In the genomic region with DNA sequence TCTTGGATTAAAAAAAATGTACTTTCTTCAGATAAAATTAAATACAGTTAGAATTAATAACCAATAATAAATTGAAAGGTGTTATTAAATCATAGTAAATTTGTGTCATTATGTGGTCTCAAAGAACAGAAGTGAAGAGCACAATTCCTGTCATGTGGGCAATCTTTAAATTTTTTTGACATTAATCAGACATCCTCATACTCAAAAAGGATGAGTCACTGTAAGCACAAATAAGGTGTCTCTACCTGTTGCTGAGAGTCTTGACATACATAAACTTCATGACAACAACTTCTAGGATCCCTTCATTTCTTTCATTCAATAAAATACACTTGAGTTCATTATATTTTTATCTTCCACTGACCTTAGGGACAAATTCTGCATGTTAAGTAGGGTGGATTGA, we compare ENCODE assay signal across 19 cellular contexts.
"Had no signal": no experiment of that assay in that cellular context is flagged by ENCODE, and none has a peak within 500 bp of the region (broad histone marks: within the 10 kb centered on the region; RNA-seq: fewer than 3 reads in every experiment).

No MANE protein-coding gene starts in this region.

- H3K36me3 ChIP-seq: brain microvascular endothelial cell, gastrocnemius medialis, left lung, ovary, spleen, stomach, upper lobe of left lung had no signal

- H3K4me3 ChIP-seq: gastrocnemius medialis, left lung, mucosa of descending colon, ovary, spleen, stomach, testis, upper lobe of left lung had no signal

- ATAC-seq: gastrocnemius medialis; left lung; mucosa of descending colon; naive thymus-derived CD4-positive, alpha-beta T cell; sciatic nerve had no signal

- H3K9me3 ChIP-seq: gastrocnemius medialis, left lung, mucosa of descending colon, ovary, spleen, stomach, testis, upper lobe of left lung had no signal

- DNase-seq: activated CD4-positive, alpha-beta T cell treated with anti-CD3 and anti-CD28 coated beads, Interleukin-2, amount 50 U/mL, for 4 hours; activated CD4-positive, CD25-positive, alpha-beta regulatory T cell treated with anti-CD3 and anti-CD28 coated beads, Interleukin-2, amount 50 U/mL, for 72 hours; activated naive CD4-positive, alpha-beta T cell; activated naive CD8-positive, alpha-beta T cell treated with anti-CD3 and anti-CD28 coated beads, Interleukin-2, amount 10 ng/mL, durations not matched to agents 7 days and 5 days; activated T-cell treated with anti-CD3 and anti-CD28 coated beads for 4 hours; brain microvascular endothelial cell; cerebellar nuclear complex; effector memory CD4-positive, alpha-beta T cell; gastrocnemius medialis; left lung; mucosa of descending colon; naive thymus-derived CD4-positive, alpha-beta T cell; ovary; spleen; stimulated activated CD4-positive, alpha-beta T cell treated with anti-CD3 and anti-CD28 coated beads, Interleukin-1b, Interleukin-23, amount 100 ng/mL, for 48 hours; stomach; testis; upper lobe of left lung had no signal

- H3K27me3 ChIP-seq: brain microvascular endothelial cell, gastrocnemius medialis, left lung, ovary, stomach, testis, upper lobe of left lung had no signal

- H3K4me1 ChIP-seq: left lung had no signal

- H3K27ac ChIP-seq: brain microvascular endothelial cell, left lung, ovary, spleen, stomach, testis, upper lobe of left lung had no signal
